Comparison of ENCODE assay signal across 7 cellular contexts in the genomic region with DNA sequence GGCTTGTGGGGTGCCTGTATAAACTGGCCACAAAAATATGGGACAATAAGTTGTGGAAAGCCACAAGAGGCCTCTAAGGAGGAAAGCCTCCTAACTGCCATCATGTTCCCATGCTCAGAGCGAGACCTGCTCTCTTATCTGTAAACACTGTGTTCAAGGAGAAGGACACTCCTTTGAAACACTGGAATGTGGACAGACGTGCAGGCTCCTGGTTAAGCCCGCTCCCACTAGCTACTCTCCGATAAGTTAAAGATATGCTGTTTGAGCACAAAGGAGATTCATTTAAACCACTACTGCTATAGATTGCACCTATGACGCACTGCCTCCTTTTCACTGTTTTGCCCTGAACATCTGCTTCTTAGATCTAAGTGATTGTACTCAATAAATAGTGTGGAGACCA. TPM values are rescaled to one million over a fixed set of nuclear protein-coding genes. Genes with fewer than 3 reads are reported as not detected.
DNase-seq lines count a peak whose midpoint lies in the region; ATAC-seq, FAIRE-seq and TF ChIP-seq lines count a peak whose summit lies in the region.
"Not testable (repeated sequence)": the region's sequence is repeated elsewhere in the genome, so short reads cannot be mapped to it uniquely, and the experiment has no call there.

No MANE protein-coding gene starts in this region.

- FAIRE-seq in K562 (lab: Jason Lieb, UNC), result peak; percentile 65

- H4K8ac ChIP-seq in trophoblast cell (ENCODE audit: low read depth, low read length), result not testable (repeated sequence)

- H3K4me3 ChIP-seq in K562; esophagus muscularis mucosa; left ventricle myocardium inferior; left lung; trophoblast cell (ENCODE audit: low read depth, low read length); stomach: not testable (repeated sequence)

- H4K12ac ChIP-seq in trophoblast cell (ENCODE audit: low read depth, low read length), result not testable (repeated sequence)

- in situ Hi-C loops in K562 (cut with MboI), result not testable (repeated sequence)

- H2BK12ac ChIP-seq in trophoblast cell (ENCODE audit: low read length), result not testable (repeated sequence)

- CTCF ChIA-PET in K562 (lab: Yijun Ruan, JAX; ENCODE audit: low intra/inter-chr PET ratio), result not testable (repeated sequence)

- POLR2A ChIA-PET in K562 (lab: Yijun Ruan, JAX), result not testable (repeated sequence)

- not testable (repeated sequence) for BruUV-seq in K562 (replicated peaks; lab: Mats Ljungman, UMichigan)

- TF ChIP-seq POLR2A in K562 (conservative IDR thresholded peaks at IDR 0.05); esophagus muscularis mucosa (IDR thresholded peaks at IDR 0.05; ENCODE audit: low read depth); stomach (IDR thresholded peaks at IDR 0.05): not testable (repeated sequence)

- ATAC-seq in K562, result not testable (repeated sequence)
- peak; percentile 43 for ATAC-seq in left lung

- H2AK5ac ChIP-seq in trophoblast cell (ENCODE audit: low read length), result not testable (repeated sequence)

- not testable (repeated sequence) for H3K9me1 ChIP-seq in K562 (ENCODE audit: control insufficient read depth, insufficient read depth, low read length)

- H3K36me3 ChIP-seq in K562 (ENCODE audit: control insufficient read depth, insufficient read depth, low read length); esophagus muscularis mucosa; left ventricle myocardium inferior; left lung; trophoblast cell (ENCODE audit: control insufficient read depth in 1 of 2, insufficient read depth in 2 of 2, low read length in 2 of 2); stomach: not testable (repeated sequence)

- not testable (repeated sequence) for H3K79me2 ChIP-seq in K562 (ENCODE audit: control insufficient read depth, insufficient read depth, low read length); trophoblast cell (ENCODE audit: control insufficient read depth, insufficient read depth, low read length, poor library complexity)

- not testable (repeated sequence) for H2BK5ac ChIP-seq in trophoblast cell (ENCODE audit: low read depth, low read length, poor library complexity)

- H3K4me2 ChIP-seq in K562 (ENCODE audit: insufficient read depth, low read length); trophoblast cell (ENCODE audit: low read length): not testable (repeated sequence)

- not testable (repeated sequence) for H3K27ac ChIP-seq in K562 (ENCODE audit: extremely low read depth, low read depth, low read length); left lung; trophoblast cell (ENCODE audit: low read depth, low read length)
- H3K27ac ChIP-seq in esophagus muscularis mucosa (replicated peaks in 1 of 4) (peak overlapping the region; percentile 75 to 90 (median 80)), left ventricle myocardium inferior (replicated peaks) (peak overlapping the region; percentile 28), stomach (peak overlapping the region; percentile 61 to 81 (median 69))

- H2AFZ ChIP-seq in K562 (ENCODE audit: low read depth, low read length); trophoblast cell (ENCODE audit: insufficient read depth, low read length, poor library complexity): not testable (repeated sequence)

- not testable (repeated sequence) for H4K20me1 ChIP-seq in K562 (replicated peaks; ENCODE audit: control insufficient read depth, insufficient read depth, low read length)

- 12% methylated on average over 5 of the region's 5 CpGs for WGBS in K562 (ENCODE audit: insufficient coverage, low coverage, missing lambda C conversion rate)
- WGBS in esophagus muscularis mucosa, result 83% methylated on average over 5 of the region's 5 CpGs
- WGBS in trophoblast cell (ENCODE audit: extremely low coverage, insufficient coverage, insufficient read length), result no CpG with 5 or more reads among the region's 5 CpGs
- 33 to 66% (median 46%) methylated on average over 5 of the region's 5 CpGs for WGBS in stomach, 5 donors

- TF ChIP-seq EP300 in K562 (IDR thresholded peaks at IDR 0.05; ENCODE audit: low read length); esophagus muscularis mucosa (IDR thresholded peaks at IDR 0.05); stomach (IDR thresholded peaks at IDR 0.05): not testable (repeated sequence)

- intact Hi-C loops in K562 (cut with micrococcal nuclease); esophagus muscularis mucosa (cut with DNase I); left ventricle myocardium inferior (cut with micrococcal nuclease); left lung (cut with DNase I); stomach (cut with DNase I; ENCODE audit: low total_unique reads): not testable (repeated sequence)

- not testable (repeated sequence) for TF ChIP-seq CTCF in K562 (IDR thresholded peaks at IDR 0.05 in 2 of 3, conservative IDR thresholded peaks at IDR 0.05 in 1 of 3; ENCODE audit: insufficient read depth in 2 of 3, low read depth in 1 of 3, low read length in 3 of 3); esophagus muscularis mucosa (IDR thresholded peaks at IDR 0.05); left ventricle myocardium inferior (IDR thresholded peaks at IDR 0.05; ENCODE audit: borderline replicate concordance); left lung (IDR thresholded peaks at IDR 0.05); stomach (IDR thresholded peaks at IDR 0.05)

- not testable (repeated sequence) for H3K79me1 ChIP-seq in trophoblast cell (ENCODE audit: low read length)

- not testable (repeated sequence) for H3K9ac ChIP-seq in K562 (ENCODE audit: insufficient read depth in 1 of 2, low read depth in 2 of 2, low read length in 2 of 2); trophoblast cell (ENCODE audit: low read length)

- peaks cover 27 to 38% of the 10 kb centered on the region in 2 experiments; a peak in 4 of 5 replicates for H3K27me3 ChIP-seq in K562 (ENCODE audit: control insufficient read depth in 2 of 2, insufficient read depth in 2 of 2, low read length in 2 of 2)
- H3K27me3 ChIP-seq in esophagus muscularis mucosa; left ventricle myocardium inferior (ENCODE audit: low read depth); left lung; trophoblast cell (ENCODE audit: insufficient read depth, low read length); stomach: not testable (repeated sequence)

- H3K18ac ChIP-seq in trophoblast cell (ENCODE audit: low read length), result not testable (repeated sequence)

- H3K4me1 ChIP-seq in K562 (replicated peaks in 1 of 2; ENCODE audit: control insufficient read depth in 2 of 2, insufficient read depth in 2 of 2, low read length in 2 of 2); left lung; trophoblast cell (ENCODE audit: control insufficient read depth in 1 of 2, insufficient read depth in 2 of 2, low read length in 2 of 2): not testable (repeated sequence)
- H3K4me1 ChIP-seq in esophagus muscularis mucosa (peaks cover 10 to 83% (median 61%) of the 10 kb centered on the region in 4 donors), left ventricle myocardium inferior (peaks cover 30% of the 10 kb centered on the region), stomach (peaks cover 26 to 56% (median 42%) of the 10 kb centered on the region in 4 donors)

- not testable (repeated sequence) for H3K14ac ChIP-seq in trophoblast cell (ENCODE audit: low read length)

- DNase-seq in K562 (ENCODE audit: extremely low read depth in 1 of 4, low spot score in 3 of 4); esophagus muscularis mucosa (ENCODE audit: extremely low spot score); left ventricle myocardium inferior; left lung: not testable (repeated sequence)
- DNase-seq in mesenteric fat pad (ENCODE audit: low spot score) (peak; percentile 59), trophoblast cell (peak; percentile 84 to 90), stomach (peak; percentile 70)

- H3K4ac ChIP-seq in trophoblast cell (ENCODE audit: low read depth, low read length), result not testable (repeated sequence)

- TF ChIP-seq RAD21 in K562 (CRISPR knock-in tag; conservative IDR thresholded peaks at IDR 0.05 in 1 of 2, IDR thresholded peaks at IDR 0.05 in 1 of 2), result not testable (repeated sequence)

- not testable (repeated sequence) for H3K9me3 ChIP-seq in K562 (replicated peaks; ENCODE audit: control insufficient read depth, insufficient read depth, low read depth, low read length); esophagus muscularis mucosa; left ventricle myocardium inferior (replicated peaks); left lung; trophoblast cell (ENCODE audit: insufficient read depth, low read depth, low read length); stomach

- not testable (repeated sequence) for H2BK120ac ChIP-seq in trophoblast cell (ENCODE audit: insufficient read depth, low read length, poor library complexity)

- H3K23ac ChIP-seq in trophoblast cell (ENCODE audit: low read length), result not testable (repeated sequence)

- H4K91ac ChIP-seq in trophoblast cell (ENCODE audit: low read depth, low read length), result peak overlapping the region; percentile 26

RNA-seq across cellular contexts. Expression of gene MRPL35, which starts 46.0 kb away (rescaled TPM):
- total RNA-seq in K562 (2011; cell fraction: chromatin; rRNA removed; ENCODE audit: low replicate concordance), result 24.4 and 30.0 TPM in 2 replicates
- total RNA-seq in K562 (2011; cell fraction: nucleolus; rRNA removed), result 37.7 and 42.0 TPM in 2 replicates
- total RNA-seq in K562 (2011; cell fraction: nucleoplasm; rRNA removed), result 29.3 and 30.0 TPM in 2 replicates
- total RNA-seq in K562 (2014; rRNA removed) (85.5 and 118 TPM in 2 replicates), K562 (2014; rRNA removed; fragmentation: Illumina TruSeq; extraction: Trizol) (210 and 223 TPM in 2 replicates), K562 (2015; rRNA removed; fragmentation: Illumina TruSeq; extraction: Trizol) (156 and 159 TPM in 2 replicates), K562 (2021) (100 and 120 TPM in 2 replicates), esophagus muscularis mucosa (10 to 100 TPM; 28.0 to 37.8 (median 32.4) TPM), left ventricle myocardium inferior (111 TPM), left lung (10 to 100 TPM; 27.0 to 28.5 TPM), mesenteric fat pad (30.9 TPM), stomach (10 to 100 TPM in 4 of 5 donors, 1 to 10 TPM in 1; 3.2 to 57.4 (median 17.4) TPM)
- polyA plus RNA-seq in K562 (2011; rRNA removed) (159 and 254 TPM in 2 replicates), K562 (2014; fragmentation: Illumina TruSeq; extraction: Trizol) (233 and 247 TPM in 2 replicates), K562 (2014; fragmentation: Nextera tagmentation; extraction: Ambion mirVana) (100 to 1,000 TPM; 166 to 180 TPM), K562 (2014; rRNA removed) (229 and 236 TPM in 2 replicates), stomach (10 to 100 TPM; 28.0 to 43.8 (median 32.5) TPM)
- 140 and 222 TPM in 2 replicates for polyA plus RNA-seq in K562 (2011; cell fraction: cytosol; rRNA removed)
- polyA plus RNA-seq in K562 (2011; cell fraction: nucleus; rRNA removed), result 80.2 and 83.9 TPM in 2 replicates
- polyA plus RNA-seq in K562 (2012), result 79.4 and 107 TPM in 2 replicates
- polyA minus RNA-seq in K562 (2011; rRNA and poly(A)+ RNA removed), result 52.6 and 74.0 TPM in 2 replicates
- 36.0 and 50.0 TPM in 2 replicates for polyA minus RNA-seq in K562 (2011; cell fraction: cytosol; rRNA and poly(A)+ RNA removed)
- polyA minus RNA-seq in K562 (2011; cell fraction: nucleus; rRNA and poly(A)+ RNA removed), result 21.9 and 31.7 TPM in 2 replicates
- polyA plus RNA-seq in trophoblast cell (2013), result 24.7 and 26.3 TPM in 2 replicates

RNA-seq across cellular contexts. Expression of gene IMMT, which starts 50.0 kb away (rescaled TPM):
- total RNA-seq in K562 (2011; cell fraction: chromatin; rRNA removed; ENCODE audit: low replicate concordance), result 126 and 186 TPM in 2 replicates
- 67.8 and 69.7 TPM in 2 replicates for total RNA-seq in K562 (2011; cell fraction: nucleolus; rRNA removed)
- 91.2 and 93.2 TPM in 2 replicates for total RNA-seq in K562 (2011; cell fraction: nucleoplasm; rRNA removed)
- total RNA-seq in K562 (2014; rRNA removed) (117 and 121 TPM in 2 replicates), K562 (2014; rRNA removed; fragmentation: Illumina TruSeq; extraction: Trizol) (136 and 150 TPM in 2 replicates), K562 (2015; rRNA removed; fragmentation: Illumina TruSeq; extraction: Trizol) (113 and 119 TPM in 2 replicates), K562 (2021) (154 and 160 TPM in 2 replicates), esophagus muscularis mucosa (10 to 100 TPM; 53.5 to 68.1 (median 66.6) TPM), left ventricle myocardium inferior (288 TPM), left lung (10 to 100 TPM; 66.8 to 79.7 TPM), mesenteric fat pad (85.2 TPM), stomach (10 to 100 TPM; 30.1 to 94.5 (median 49.6) TPM)
- polyA plus RNA-seq in K562 (2011; rRNA removed) (84.5 and 140 TPM in 2 replicates), K562 (2014; fragmentation: Illumina TruSeq; extraction: Trizol) (146 and 184 TPM in 2 replicates), K562 (2014; fragmentation: Nextera tagmentation; extraction: Ambion mirVana) (100 to 1,000 TPM; 153 to 294 TPM), K562 (2014; rRNA removed) (138 and 150 TPM in 2 replicates), stomach (10 to 100 TPM; 37.3 to 45.1 (median 37.5) TPM)
- 58.0 and 63.5 TPM in 2 replicates for polyA plus RNA-seq in K562 (2011; cell fraction: cytosol; rRNA removed)
- 45.7 and 56.5 TPM in 2 replicates for polyA plus RNA-seq in K562 (2011; cell fraction: nucleus; rRNA removed)
- polyA plus RNA-seq in K562 (2012), result 116 and 117 TPM in 2 replicates
- 120 and 149 TPM in 2 replicates for polyA minus RNA-seq in K562 (2011; rRNA and poly(A)+ RNA removed)
- polyA minus RNA-seq in K562 (2011; cell fraction: cytosol; rRNA and poly(A)+ RNA removed), result 57.3 and 73.7 TPM in 2 replicates
- 37.7 and 46.2 TPM in 2 replicates for polyA minus RNA-seq in K562 (2011; cell fraction: nucleus; rRNA and poly(A)+ RNA removed)
- 71.2 and 73.5 TPM in 2 replicates for polyA plus RNA-seq in trophoblast cell (2013)
